ENCODE assay signal across 12 cellular contexts in the genomic region with DNA sequence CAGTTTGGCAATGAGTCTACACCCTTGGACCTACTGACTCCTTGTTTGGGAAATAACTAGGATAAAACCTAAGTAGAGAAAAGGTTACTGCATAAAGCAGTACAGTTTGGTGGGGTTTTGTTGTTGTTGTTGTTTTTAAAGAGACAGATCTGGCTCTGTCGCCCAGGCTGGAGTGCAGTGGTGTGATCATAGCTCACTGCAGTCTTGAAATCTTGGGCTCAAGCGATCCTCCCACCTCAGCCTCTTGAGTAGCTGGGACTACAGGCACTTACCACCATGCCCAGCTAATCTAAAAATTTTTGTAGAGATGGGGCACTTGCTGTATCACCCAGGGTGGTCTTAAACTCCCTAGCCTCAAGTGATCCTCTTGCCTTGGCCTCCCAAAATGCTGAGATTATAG. TPM values are rescaled to one million over a fixed set of nuclear protein-coding genes. Genes with fewer than 3 reads are reported as not detected.
DNase-seq lines count a peak whose midpoint lies in the region; ATAC-seq, FAIRE-seq and TF ChIP-seq lines count a peak whose summit lies in the region.
"Had no signal": no experiment of that assay in that cellular context is flagged by ENCODE, and none has a peak within 500 bp of the region (broad histone marks: within the 10 kb centered on the region; RNA-seq: fewer than 3 reads in every experiment).

No MANE protein-coding gene starts in this region.

- peaks cover 13% of the 10 kb centered on the region for H3K36me3 ChIP-seq in GM06990 (ENCODE audit: control insufficient read depth, insufficient read depth, low read length)
- H3K36me3 ChIP-seq in Panc1 (ENCODE audit: control insufficient read depth, insufficient read depth, low read length): no peaks in the 10 kb centered on the region

- CTCF ChIA-PET in Panc1 (lab: Charles Lee): interaction anchor here (1.1 to 1.4 kb wide), 2 partner anchors 14 to 19 kb away, joined by 3 read pairs; no protein-coding TSS in a partner anchor

- H3K27ac Mint-ChIP-seq in progenitor cell of endocrine pancreas: no peak overlapping the region

- H3K27me3 Mint-ChIP-seq in progenitor cell of endocrine pancreas: peaks cover 12% of the 10 kb centered on the region

- peaks cover 4% of the 10 kb centered on the region for H3K36me3 Mint-ChIP-seq in progenitor cell of endocrine pancreas (ENCODE audit: insufficient read depth)

- H3K4me1 Mint-ChIP-seq in progenitor cell of endocrine pancreas (ENCODE audit: low read depth): peaks cover 6% of the 10 kb centered on the region

- POLR2A ChIA-PET in Panc1 (lab: Charles Lee): no interaction called here

- peak overlapping the region; percentile 94 for H3K4me3 ChIP-seq in GM06990 (replicated peaks; ENCODE audit: low read depth, low read length)
- H3K4me3 ChIP-seq in Panc1 (ENCODE audit: low read depth in 2 of 2, low read length in 2 of 2): peak overlapping the region; percentile 69 to 81
- H3K4me3 ChIP-seq in epithelial cell of proximal tubule (ENCODE audit: low read depth, low read length): peak overlapping the region; percentile 90

- intact Hi-C loops in Panc1 (cut with micrococcal nuclease; ENCODE audit: unreplicated experiment): no loop called here

- ATAC-seq in Panc1 (no peak), HG03571 (IDR thresholded peaks at IDR 0.05; ENCODE audit: unreplicated experiment) (no peak)

- H3K9me3 Mint-ChIP-seq in progenitor cell of endocrine pancreas (ENCODE audit: low read depth): no peaks in the 10 kb centered on the region

- H3K9me3 ChIP-seq in Panc1 (ENCODE audit: control insufficient read depth, insufficient read depth, low read depth, low read length): no peaks in the 10 kb centered on the region

- H3K27me3 ChIP-seq in GM06990 (replicated peaks; ENCODE audit: control insufficient read depth, insufficient read depth, low read length) (no peaks in the 10 kb centered on the region), Panc1 (ENCODE audit: control insufficient read depth, insufficient read depth, low read length) (no peaks in the 10 kb centered on the region)

- peak overlapping the region; percentile 49 for H3K4me3 Mint-ChIP-seq in progenitor cell of endocrine pancreas (ENCODE audit: low read depth)

- no peak overlapping the region for H3K27ac ChIP-seq in Panc1 (ENCODE audit: low read length)

- TF ChIP-seq CTCF in GM06990 (IDR thresholded peaks at IDR 0.05; ENCODE audit: insufficient read depth, low read length, poor library complexity, severe bottlenecking): no peak
- no peak for TF ChIP-seq CTCF in Panc1 (IDR thresholded peaks at IDR 0.05)
- TF ChIP-seq CTCF in epithelial cell of proximal tubule (conservative IDR thresholded peaks at IDR 0.05; ENCODE audit: low read depth, low read length): no peak
- no peak for TF ChIP-seq CTCF in progenitor cell of endocrine pancreas (IDR thresholded peaks at IDR 0.05; ENCODE audit: unreplicated experiment)

- in situ Hi-C loops in Panc1 (cut with HindIII; ENCODE audit: low pct_unique_long_range_greater_than_20kb, low sequenced_read_pairs): no loop called here

- DNase-seq in GM06990 (ENCODE audit: extremely low read depth, insufficient read length) (no peak), Panc1 (ENCODE audit: low read depth, low spot score) (no peak), epithelial cell of proximal tubule (ENCODE audit: low read depth) (no peak), progenitor cell of endocrine pancreas (ENCODE audit: low spot score, unreplicated experiment) (no peak), Ammon's horn (ENCODE audit: low spot score) (no peak), HTR-8/SVneo (ENCODE audit: insufficient read length, low spot score) (no peak), NCI-H1092 treated with DMSO at 0.1 percent for 48 hours (lab: John Stamatoyannopoulos, UW) (no peak)
- DNase-seq: activated CD4-positive, CD25-positive, alpha-beta regulatory T cell; NCI-H1417 had no signal

- H3K4me1 ChIP-seq in Panc1 (ENCODE audit: control insufficient read depth, insufficient read depth, low read length): peaks cover 12% of the 10 kb centered on the region; the same call in 1 of the 2 replicates

- BruUV-seq in Panc1 (replicated peaks; lab: Mats Ljungman, UMichigan): no TSS peak

- FAIRE-seq in HTR-8/SVneo (lab: Jason Lieb, UNC): no peak
- FAIRE-seq: urothelium cell line had no signal

RNA-seq across cellular contexts. Expression of gene PDP2, which starts 1.2 kb away (rescaled TPM):
- total RNA-seq in Panc1 (2021; ENCODE audit: unreplicated experiment): 15.9 TPM
- 5.8 TPM for polyA plus RNA-seq in Panc1 (2012; ENCODE audit: insufficient read length)
- total RNA-seq in epithelial cell of proximal tubule: 2.4 and 5.2 TPM in 2 replicates
- 17.0 and 20.0 TPM in 2 replicates for total RNA-seq in progenitor cell of endocrine pancreas

RNA-seq across cellular contexts. Expression of gene CDH16, which starts 37.1 kb away (rescaled TPM):
- total RNA-seq in Panc1 (2021; ENCODE audit: unreplicated experiment) (not detected), epithelial cell of proximal tubule (0.14 and 0.81 TPM in 2 replicates), progenitor cell of endocrine pancreas (not detected in 2 replicates)
- not detected for polyA plus RNA-seq in Panc1 (2012; ENCODE audit: insufficient read length)
- total RNA-seq: skeletal muscle tissue had no signal

RNA-seq across cellular contexts. Expression of gene CA7, which starts 37.3 kb away (rescaled TPM):
- total RNA-seq in Panc1 (2021; ENCODE audit: unreplicated experiment): not detected
- 0.19 TPM for polyA plus RNA-seq in Panc1 (2012; ENCODE audit: insufficient read length)
- 0.12 TPM in 1 of 2 replicates, not detected in the other for total RNA-seq in epithelial cell of proximal tubule
- total RNA-seq in progenitor cell of endocrine pancreas: not detected in 2 replicates
- total RNA-seq: skeletal muscle tissue had no signal

RNA-seq across cellular contexts. Expression of gene RRAD, which starts 43.8 kb away (rescaled TPM):
- total RNA-seq in Panc1 (2021; ENCODE audit: unreplicated experiment) (4.3 TPM), epithelial cell of proximal tubule (6.5 and 40.2 TPM in 2 replicates), progenitor cell of endocrine pancreas (0.27 and 0.36 TPM in 2 replicates)
- 4.5 TPM for polyA plus RNA-seq in Panc1 (2012; ENCODE audit: insufficient read length)

RNA-seq across cellular contexts. Expression of gene NAE1, which starts 50.8 kb away (rescaled TPM):
- total RNA-seq in Panc1 (2021; ENCODE audit: unreplicated experiment): 70.7 TPM
- 42.7 TPM for polyA plus RNA-seq in Panc1 (2012; ENCODE audit: insufficient read length)
- total RNA-seq in epithelial cell of proximal tubule: 92.3 and 115 TPM in 2 replicates
- total RNA-seq in progenitor cell of endocrine pancreas: 114 and 117 TPM in 2 replicates
